In genomic region chr3:73432021-73432722, GRCh38 we compare ENCODE assay signal across 8 cellular contexts.
DNase-seq lines count a peak whose midpoint lies in the region; ATAC-seq and TF ChIP-seq lines count a peak whose summit lies in the region.

No MANE protein-coding gene starts in this region.

- ATAC-seq in Right ventricle myocardium superior (ENCODE audit: poor library complexity), result peak; percentile 42
- no peak for ATAC-seq in activated CD8-positive, alpha-beta T cell treated with anti-CD3 and anti-CD28 coated beads, Interleukin-2, amount 10 ng/mL, durations not matched to agents 7 days and 5 days
- ATAC-seq in GM18520 (IDR thresholded peaks at IDR 0.05; ENCODE audit: unreplicated experiment), result no peak

- H3K4me3 Mint-ChIP-seq in activated CD8-positive, alpha-beta T cell treated with anti-CD3 and anti-CD28 coated beads, Interleukin-2, amount 10 ng/mL, durations not matched to agents 7 days and 5 days, result no peak overlapping the region

- H3K4me3 ChIP-seq in iPS DF 6.9 (ENCODE audit: low read length), result no peak overlapping the region
- H3K4me3 ChIP-seq in tibial artery, result no peak overlapping the region

- no peaks in the 10 kb centered on the region for H3K36me3 ChIP-seq in iPS DF 6.9 (ENCODE audit: control insufficient read depth, insufficient read depth, low read length)
- no peaks in the 10 kb centered on the region for H3K36me3 ChIP-seq in tibial artery

- WGBS in iPS DF 6.9 (ENCODE audit: insufficient coverage, insufficient read length), result no CpG with 5 or more reads among the region's 9 CpGs

- DNase-seq in Right ventricle myocardium superior, result no peak
- no peak for DNase-seq in cardiac septum (ENCODE audit: low spot score)
- DNase-seq in LHCN-M2 (ENCODE audit: low read depth), result peak; percentile 40
- DNase-seq in activated CD8-positive, alpha-beta T cell treated with anti-CD3 and anti-CD28 coated beads, Interleukin-2, amount 10 ng/mL, durations not matched to agents 7 days and 5 days, result peak; percentile 26
- DNase-seq in iPS DF 6.9 (ENCODE audit: low read depth, low spot score), result peak; percentile 22
- no peak for DNase-seq in tibial artery
- DNase-seq in activated CD8-positive, alpha-beta memory T cell treated with anti-CD3 and anti-CD28 coated beads, Interleukin-2, amount 50 U/mL, for 4 hours, result no peak

- TF ChIP-seq CTCF in tibial artery (IDR thresholded peaks at IDR 0.05), result peak; percentile 45 to 66

- intact Hi-C loops in Right ventricle myocardium superior (cut with DNase I) (loop anchor here (10.0 kb wide), 1 partner anchor 327 kb away; no protein-coding TSS in a partner anchor), cardiac septum (cut with DNase I) (loop anchor here (5.0 kb wide), 1 partner anchor 330 kb away; no protein-coding TSS in a partner anchor), tibial artery (cut with DNase I; ENCODE audit: low total_unique reads) (no loop called here)

- H3K9me3 ChIP-seq in iPS DF 6.9 (ENCODE audit: control insufficient read depth, insufficient read depth, low read length) (no peaks in the 10 kb centered on the region), tibial artery (no peaks in the 10 kb centered on the region)

- H3K27me3 ChIP-seq in iPS DF 6.9 (ENCODE audit: control insufficient read depth, insufficient read depth, low read length), result no peaks in the 10 kb centered on the region
- no peaks in the 10 kb centered on the region for H3K27me3 ChIP-seq in tibial artery

- H3K9me3 Mint-ChIP-seq in activated CD8-positive, alpha-beta T cell treated with anti-CD3 and anti-CD28 coated beads, Interleukin-2, amount 10 ng/mL, durations not matched to agents 7 days and 5 days (ENCODE audit: insufficient read depth), result no peaks in the 10 kb centered on the region

- H3K27ac ChIP-seq in iPS DF 6.9 (ENCODE audit: low read length) (no peak overlapping the region), tibial artery (no peak overlapping the region)

- H3K4me1 Mint-ChIP-seq in activated CD8-positive, alpha-beta T cell treated with anti-CD3 and anti-CD28 coated beads, Interleukin-2, amount 10 ng/mL, durations not matched to agents 7 days and 5 days (ENCODE audit: low read depth), result no peaks in the 10 kb centered on the region

- no peak overlapping the region for H3K27ac Mint-ChIP-seq in activated CD8-positive, alpha-beta T cell treated with anti-CD3 and anti-CD28 coated beads, Interleukin-2, amount 10 ng/mL, durations not matched to agents 7 days and 5 days

- POLR2A ChIA-PET in activated CD8-positive, alpha-beta T cell treated with anti-CD3 and anti-CD28 coated beads, Interleukin-2, amount 10 ng/mL, durations not matched to agents 7 days and 5 days (lab: Charles Lee), result no interaction called here

- H3K4me1 ChIP-seq in iPS DF 6.9 (ENCODE audit: control insufficient read depth, insufficient read depth, low read length) (peaks cover 2% of the 10 kb centered on the region; the same call in 1 of the 2 replicates), tibial artery (peaks cover 0 to 73% (median 19%) of the 10 kb centered on the region in 4 donors)

- CTCF ChIA-PET in activated CD8-positive, alpha-beta T cell treated with anti-CD3 and anti-CD28 coated beads, Interleukin-2, amount 10 ng/mL, durations not matched to agents 7 days and 5 days (lab: Charles Lee), result interaction anchor here (0.6 to 0.7 kb wide), 2 partner anchors 11 to 241 kb away, joined by 3 read pairs; no protein-coding TSS in a partner anchor

- no peaks in the 10 kb centered on the region for H3K27me3 Mint-ChIP-seq in activated CD8-positive, alpha-beta T cell treated with anti-CD3 and anti-CD28 coated beads, Interleukin-2, amount 10 ng/mL, durations not matched to agents 7 days and 5 days (ENCODE audit: low read depth)

- no peaks in the 10 kb centered on the region for H3K36me3 Mint-ChIP-seq in activated CD8-positive, alpha-beta T cell treated with anti-CD3 and anti-CD28 coated beads, Interleukin-2, amount 10 ng/mL, durations not matched to agents 7 days and 5 days (ENCODE audit: low read depth)

Comparison
In these comparisons a context has a peak if more than half of its experiments do, and no peak if none do; other contexts are left out.
1. DNase-seq: peak in LHCN-M2 (single experiment), activated CD8-positive, alpha-beta T cell treated with anti-CD3 and anti-CD28 coated beads, Interleukin-2, amount 10 ng/mL, durations not matched to agents 7 days and 5 days (single experiment) and iPS DF 6.9 (single experiment); none in Right ventricle myocardium superior (single experiment), cardiac septum (single experiment), tibial artery (0 of 2) and activated CD8-positive, alpha-beta memory T cell treated with anti-CD3 and anti-CD28 coated beads, Interleukin-2, amount 50 U/mL, for 4 hours (single experiment).